Comparison of ENCODE assay signal across 8 cellular contexts in the genomic region with DNA sequence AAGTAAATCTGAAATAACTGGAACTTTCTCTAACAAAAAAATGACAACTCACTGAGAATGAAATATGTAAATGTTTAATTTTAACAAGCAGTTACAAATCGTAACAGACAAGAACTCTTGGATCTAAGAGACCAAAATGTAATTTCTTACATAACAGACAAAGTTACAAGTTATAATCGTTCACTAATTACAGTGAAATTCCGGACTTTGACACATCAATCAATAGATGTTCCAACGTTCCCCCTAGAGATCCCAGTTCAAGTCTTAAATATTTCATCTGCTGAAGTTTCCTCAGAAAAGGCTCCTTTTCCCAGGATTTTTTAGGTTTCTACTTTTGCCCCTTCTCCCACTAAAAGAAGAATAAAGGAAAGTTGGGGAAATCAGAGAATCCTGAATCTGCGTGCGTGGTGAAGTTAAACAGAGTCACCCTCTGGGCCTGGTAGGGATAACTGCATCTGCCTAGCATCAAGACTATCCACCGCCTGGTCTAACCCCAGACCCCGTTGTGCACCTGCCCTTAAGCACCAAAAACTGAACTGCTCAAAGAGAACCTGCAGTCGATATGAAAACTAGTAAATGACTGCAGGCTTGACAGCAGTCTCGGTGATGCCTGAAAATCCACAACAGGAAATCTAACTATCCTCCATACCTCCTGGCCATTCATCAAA. TPM values are rescaled to one million over a fixed set of nuclear protein-coding genes. Genes with fewer than 3 reads are reported as not detected.
DNase-seq lines count a peak whose midpoint lies in the region; ATAC-seq and TF ChIP-seq lines count a peak whose summit lies in the region.

No MANE protein-coding gene starts in this region.

- H3K36me3 Mint-ChIP-seq in HFFc6 (ENCODE audit: low read depth): peaks cover 9% of the 10 kb centered on the region; the same call in 1 of the 2 replicates
- peaks cover 60% of the 10 kb centered on the region for H3K36me3 Mint-ChIP-seq in activated CD4-positive, alpha-beta memory T cell treated with anti-CD3 and anti-CD28 coated beads, Interleukin-2, amount 10 ng/mL, durations not matched to agents 7 days and 5 days (ENCODE audit: low read depth)

- peak; percentile 22 for DNase-seq in HFFc6
- peak; percentile 30 for DNase-seq in activated CD4-positive, alpha-beta memory T cell treated with anti-CD3 and anti-CD28 coated beads, Interleukin-2, amount 10 ng/mL, durations not matched to agents 7 days and 5 days
- DNase-seq in foreskin fibroblast: peak; percentile 24 to 60
- no peak for DNase-seq in retina

- CTCF ChIA-PET in activated CD4-positive, alpha-beta memory T cell treated with anti-CD3 and anti-CD28 coated beads, Interleukin-2, amount 10 ng/mL, durations not matched to agents 7 days and 5 days (lab: Charles Lee): interaction anchor here (1.0 kb wide), 1 partner anchor 55 kb away, joined by 4 read pairs; no protein-coding TSS in a partner anchor

- no peak for ATAC-seq in GM18519 (IDR thresholded peaks at IDR 0.05; ENCODE audit: low FRiP score, unreplicated experiment)
- ATAC-seq in HG03196 (IDR thresholded peaks at IDR 0.05; ENCODE audit: unreplicated experiment): no peak

- TF ChIP-seq CTCF in HFFc6 (IDR thresholded peaks at IDR 0.05) (no peak), foreskin fibroblast (IDR thresholded peaks at IDR 0.05; ENCODE audit: low read depth, low read length) (no peak)

- H3K27me3 ChIP-seq in rectal smooth muscle tissue (ENCODE audit: control insufficient read depth, insufficient read depth, low read length): no peaks in the 10 kb centered on the region

- H3K4me3 ChIP-seq in foreskin fibroblast (ENCODE audit: low read depth in 1 of 2, low read length in 2 of 2) (peak overlapping the region; percentile 73 to 100), rectal smooth muscle tissue (ENCODE audit: low read length) (peak overlapping the region; percentile 79)

- H3K9ac ChIP-seq in ES-I3 (ENCODE audit: low read depth, low read length) (peak overlapping the region; percentile 63), rectal smooth muscle tissue (ENCODE audit: low read length) (no peak overlapping the region)

- no peaks in the 10 kb centered on the region; the same call in 1 of the 2 replicates for H3K27me3 Mint-ChIP-seq in HFFc6 (ENCODE audit: insufficient read depth)
- no peaks in the 10 kb centered on the region for H3K27me3 Mint-ChIP-seq in activated CD4-positive, alpha-beta memory T cell treated with anti-CD3 and anti-CD28 coated beads, Interleukin-2, amount 10 ng/mL, durations not matched to agents 7 days and 5 days

- H3K27ac ChIP-seq in rectal smooth muscle tissue (ENCODE audit: low read depth, low read length): peak overlapping the region; percentile 87

- H3K4me3 Mint-ChIP-seq in HFFc6: peak overlapping the region; percentile 87
- H3K4me3 Mint-ChIP-seq in activated CD4-positive, alpha-beta memory T cell treated with anti-CD3 and anti-CD28 coated beads, Interleukin-2, amount 10 ng/mL, durations not matched to agents 7 days and 5 days: peak overlapping the region; percentile 86

- H3K36me3 ChIP-seq in ES-I3 (ENCODE audit: insufficient read depth, low read length) (no peaks in the 10 kb centered on the region), rectal smooth muscle tissue (ENCODE audit: control insufficient read depth, insufficient read depth, low read length) (no peaks in the 10 kb centered on the region)

- 0 out of 2 replicates have a peak, but pooled peaks cover 1% of the 10 kb centered on the region for H3K4me1 ChIP-seq in ES-I3 (ENCODE audit: insufficient read depth, low read length)
- H3K4me1 ChIP-seq in rectal smooth muscle tissue (ENCODE audit: control insufficient read depth, insufficient read depth, low read length): peaks cover 5% of the 10 kb centered on the region

- POLR2A ChIA-PET in activated CD4-positive, alpha-beta memory T cell treated with anti-CD3 and anti-CD28 coated beads, Interleukin-2, amount 10 ng/mL, durations not matched to agents 7 days and 5 days (lab: Charles Lee): interaction anchor here (0.7 to 1.2 kb wide), 9 partner anchors 12 to 262 kb away, joined by 3 to 7 read pairs (median 4); partner anchors contain the start of gene CENPU

- H3K4me1 Mint-ChIP-seq in HFFc6 (ENCODE audit: low read depth): peaks cover 30% of the 10 kb centered on the region
- peaks cover 54% of the 10 kb centered on the region for H3K4me1 Mint-ChIP-seq in activated CD4-positive, alpha-beta memory T cell treated with anti-CD3 and anti-CD28 coated beads, Interleukin-2, amount 10 ng/mL, durations not matched to agents 7 days and 5 days

- H3K9me3 Mint-ChIP-seq in HFFc6: no peaks in the 10 kb centered on the region
- H3K9me3 Mint-ChIP-seq in activated CD4-positive, alpha-beta memory T cell treated with anti-CD3 and anti-CD28 coated beads, Interleukin-2, amount 10 ng/mL, durations not matched to agents 7 days and 5 days: no peaks in the 10 kb centered on the region

- H3K9me3 ChIP-seq in ES-I3 (ENCODE audit: control insufficient read depth, insufficient read depth, low read length): no peaks in the 10 kb centered on the region

- peak overlapping the region; percentile 89 for H3K27ac Mint-ChIP-seq in HFFc6
- H3K27ac Mint-ChIP-seq in activated CD4-positive, alpha-beta memory T cell treated with anti-CD3 and anti-CD28 coated beads, Interleukin-2, amount 10 ng/mL, durations not matched to agents 7 days and 5 days: peak overlapping the region; percentile 89

RNA-seq across cellular contexts. Expression of gene IRF2, which starts 2.3 kb away (rescaled TPM):
- total RNA-seq in HFFc6 (2021; fragmentation: NEBNext Ultra II Directional; extraction: Animal tissue kit (Norgen Biotek cat#: 25700)): 10 to 100 TPM; 13.4 to 24.0 (median 19.7) TPM
- total RNA-seq in activated CD4-positive, alpha-beta memory T cell treated with anti-CD3 and anti-CD28 coated beads, Interleukin-2, amount 10 ng/mL, durations not matched to agents 7 days and 5 days: 10 to 100 TPM; 77.2 to 78.5 TPM
